In the genomic region with DNA sequence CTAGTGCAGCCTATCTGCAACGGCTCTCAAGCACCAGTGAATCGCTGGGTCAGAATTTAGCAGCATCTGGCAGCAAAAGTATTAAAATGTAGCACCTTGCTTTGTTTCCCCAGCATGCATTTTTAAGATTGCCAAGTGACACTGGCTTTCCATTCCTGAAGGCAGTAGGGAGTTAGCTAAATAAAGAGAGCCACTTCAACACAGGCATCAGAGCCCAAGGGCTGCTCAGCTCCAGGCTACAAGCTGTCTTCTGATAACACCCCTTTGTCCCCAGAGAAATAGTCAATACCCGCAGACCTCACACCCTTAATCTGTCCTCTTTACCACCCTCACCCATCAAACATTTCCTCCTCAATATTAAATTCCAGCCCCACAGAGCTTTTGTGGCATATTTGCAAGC, we compare ENCODE assay signal across 26 cellular contexts. TPM values are rescaled to one million over a fixed set of nuclear protein-coding genes. Genes with fewer than 3 reads are reported as not detected.
"Had no signal": no experiment of that assay in that cellular context is flagged by ENCODE, and none has a peak within 500 bp of the region (broad histone marks: within the 10 kb centered on the region; RNA-seq: fewer than 3 reads in every experiment).

No MANE protein-coding gene starts in this region.

- H3K4me3 Mint-ChIP-seq: activated CD8-positive, alpha-beta T cell treated with anti-CD3 and anti-CD28 coated beads for 36 hours; activated naive CD4-positive, alpha-beta T cell treated with anti-CD3 and anti-CD28 coated beads, Interleukin-2, amount 10 ng/mL, durations not matched to agents 7 days and 5 days; activated naive CD8-positive, alpha-beta T cell treated with anti-CD3 and anti-CD28 coated beads for 36 hours; activated T-cell treated with anti-CD3 and anti-CD28 coated beads, Interleukin-2, amount 50 U/mL, for 72 hours; T-helper 1 cell treated with Interleukin-12 subunit alpha and Interleukin-12 subunit beta and Interleukin-4 antibody, amounts not matched to agents 30 μg/mL and 1 μg/mL, for 36 hours had no signal

- H3K27ac Mint-ChIP-seq: activated CD8-positive, alpha-beta T cell treated with anti-CD3 and anti-CD28 coated beads for 36 hours; activated naive CD4-positive, alpha-beta T cell treated with anti-CD3 and anti-CD28 coated beads, Interleukin-2, amount 10 ng/mL, durations not matched to agents 7 days and 5 days; activated naive CD8-positive, alpha-beta T cell treated with anti-CD3 and anti-CD28 coated beads for 36 hours; activated T-cell treated with anti-CD3 and anti-CD28 coated beads, Interleukin-2, amount 50 U/mL, for 72 hours; activated T-helper 2 cell treated with anti-CD3 and anti-CD28 coated beads, Interferon-gamma antibody, Interleukin-2, Interleukin-4, amounts not matched to agents 10 μg/mL and 5 μg/mL and 100 μg/mL, durations not matched to agents 14 hours and 24 hours and 36 hours; T-helper 1 cell treated with Interleukin-12 subunit alpha and Interleukin-12 subunit beta and Interleukin-4 antibody, amounts not matched to agents 30 μg/mL and 1 μg/mL, for 36 hours had no signal

- ATAC-seq: activated CD4-positive, CD25-positive, alpha-beta regulatory T cell treated with anti-CD3 and anti-CD28 coated beads, Interleukin-2, amount 50 U/mL, for 24 hours; activated CD8-positive, alpha-beta T cell treated with anti-CD3 and anti-CD28 coated beads for 36 hours; activated T-cell treated with anti-CD3 and anti-CD28 coated beads, Interleukin-2, amount 50 U/mL, for 72 hours; Panc1; SK-N-SH treated with all-trans-retinoic acid at 6 μM for 48 hours had no signal

- DNase-seq: activated CD4-positive, alpha-beta T cell treated with anti-CD3 and anti-CD28 coated beads for 4 hours; activated CD8-positive, alpha-beta memory T cell treated with anti-CD3 and anti-CD28 coated beads, Interleukin-2, amount 50 U/mL, for 4 hours; activated CD8-positive, alpha-beta T cell treated with anti-CD3 and anti-CD28 coated beads for 36 hours; activated gamma-delta T cell treated with Interleukin-2 at 50 U/mL for 16 hours; activated naive CD4-positive, alpha-beta T cell treated with anti-CD3 and anti-CD28 coated beads, Interleukin-2, amount 10 ng/mL, durations not matched to agents 7 days and 5 days; activated naive CD8-positive, alpha-beta T cell treated with anti-CD3 and anti-CD28 coated beads for 36 hours; activated T-cell treated with anti-CD3 and anti-CD28 coated beads, Interleukin-2, amount 50 U/mL, for 72 hours; anterior cingulate cortex; KG1; NCI-H1105; NCI-H1436; NCI-H1694 treated with DMSO at 0.1 percent for 48 hours; NCI-H2081; NCI-H510A treated with DMSO at 0.1 percent for 48 hours; NCI-H69; NK-92 treated with Interleukin-12 subunit alpha and Interleukin-12 subunit beta, amount 100 ng/mL, for 24 hours; OCI-M1; RPMI8226; SHP77 had no signal

- H3K36me3 Mint-ChIP-seq: activated naive CD4-positive, alpha-beta T cell treated with anti-CD3 and anti-CD28 coated beads, Interleukin-2, amount 10 ng/mL, durations not matched to agents 7 days and 5 days had no signal

- H3K27me3 ChIP-seq: breast epithelium, SJSA1 had no signal

- H3K4me1 Mint-ChIP-seq: activated naive CD4-positive, alpha-beta T cell treated with anti-CD3 and anti-CD28 coated beads, Interleukin-2, amount 10 ng/mL, durations not matched to agents 7 days and 5 days; activated naive CD8-positive, alpha-beta T cell treated with anti-CD3 and anti-CD28 coated beads for 36 hours had no signal

- H3K4me1 ChIP-seq: breast epithelium had no signal

- H3K36me3 ChIP-seq: breast epithelium, SJSA1 had no signal

- H3K27ac ChIP-seq: breast epithelium, SJSA1 had no signal

- H3K9me3 ChIP-seq: SJSA1 had no signal

- H3K4me3 ChIP-seq: breast epithelium, SJSA1 had no signal

RNA-seq across cellular contexts. Expression of a gene that starts 19.7 kb away (rescaled TPM):
- total RNA-seq: activated CD8-positive, alpha-beta T cell treated with anti-CD3 and anti-CD28 coated beads for 36 hours; activated naive CD8-positive, alpha-beta T cell treated with anti-CD3 and anti-CD28 coated beads for 36 hours; activated T-cell treated with anti-CD3 and anti-CD28 coated beads, Interleukin-2, amount 50 U/mL, for 72 hours; activated T-helper 2 cell treated with anti-CD3 and anti-CD28 coated beads, Interferon-gamma antibody, Interleukin-2, Interleukin-4, amounts not matched to agents 10 μg/mL and 5 μg/mL and 100 μg/mL, durations not matched to agents 14 hours and 24 hours and 36 hours; SJSA1 had no signal
